In genomic region chr19:2549701-2550191, GRCh38 we compare ENCODE assay signal across 9 cellular contexts.
A peak's percentile ranks its signal among the peaks of the same experiment; 100 is the strongest.
DNase-seq lines count a peak whose midpoint lies in the region; ATAC-seq and TF ChIP-seq lines count a peak whose summit lies in the region.
"Had no signal": no experiment of that assay in that cellular context is flagged by ENCODE, and none has a peak within 500 bp of the region (broad histone marks: within the 10 kb centered on the region; RNA-seq: fewer than 3 reads in every experiment).

No MANE protein-coding gene starts in this region.

- no peaks in the 10 kb centered on the region for H3K27me3 Mint-ChIP-seq in activated T-cell treated with anti-CD3 and anti-CD28 coated beads, Interleukin-2, amount 50 U/mL, for 4 hours (ENCODE audit: low read depth)

- no peaks in the 10 kb centered on the region for H3K36me3 Mint-ChIP-seq in activated T-cell treated with anti-CD3 and anti-CD28 coated beads, Interleukin-2, amount 50 U/mL, for 4 hours (ENCODE audit: insufficient read depth)

- peak overlapping the region in 58 of 59 donors; percentile 66 to 100 (median 92) for H3K27ac ChIP-seq in dorsolateral prefrontal cortex

- POLR2A ChIA-PET in AG04449 (lab: Yijun Ruan, JAX), result interaction anchor here (3.1 kb wide), 1 partner anchor 73 kb away, joined by 20 read pairs; the partner anchor contains the start of gene GADD45B

- no peak overlapping the region for H3K4me3 Mint-ChIP-seq in activated T-cell treated with anti-CD3 and anti-CD28 coated beads, Interleukin-2, amount 50 U/mL, for 4 hours

- TF ChIP-seq CTCF in AG04449 (IDR thresholded peaks at IDR 0.05; ENCODE audit: insufficient read depth, low read length, missing control alignments), result no peak
- peak in 5 of 56 donors; percentile 8 to 18 (median 13) for TF ChIP-seq CTCF in dorsolateral prefrontal cortex (IDR thresholded peaks at IDR 0.05 in 54 of 56, conservative IDR thresholded peaks at IDR 0.05 in 2 of 56; ENCODE audit: low read depth in 1 of 56, partially characterized antibody in 56 of 56)

- intact Hi-C loops in dorsolateral prefrontal cortex (cut with DNase I), result loop anchor here in 1 of 2 donors (1.0 kb wide), 1 partner anchor 30 kb away; no protein-coding TSS in a partner anchor

- H3K4me1 Mint-ChIP-seq in activated T-cell treated with anti-CD3 and anti-CD28 coated beads, Interleukin-2, amount 50 U/mL, for 4 hours (ENCODE audit: low read depth), result peaks cover 14% of the 10 kb centered on the region

- H3K4me3 ChIP-seq in AG04449 (ENCODE audit: low read depth, low read length), result no peak overlapping the region
- peak overlapping the region in 2 of 59 donors; percentile 10 to 35 for H3K4me3 ChIP-seq in dorsolateral prefrontal cortex

- no peak for ATAC-seq in GM19452 (IDR thresholded peaks at IDR 0.05; ENCODE audit: unreplicated experiment)
- ATAC-seq in activated T-cell treated with anti-CD3 and anti-CD28 coated beads, Interleukin-2, amount 50 U/mL, for 4 hours, result no peak

- peak; percentile 72 for DNase-seq in AG04449 (ENCODE audit: low read depth, low spot score)
- peak; percentile 61 for DNase-seq in NOMO-1 treated with DMSO at 0.1 percent for 48 hours (lab: John Stamatoyannopoulos, UW; ENCODE audit: unreplicated experiment)
- DNase-seq in dorsolateral prefrontal cortex, result peak in 9 of 10 donors; percentile 73 to 91 (median 84)
- peak; percentile 88 for DNase-seq in myocyte (ENCODE audit: low read depth)
- no peak for DNase-seq in DMS79 treated with DMSO at 0.1 percent for 48 hours (lab: John Stamatoyannopoulos, UW)
- no peak for DNase-seq in NCI-H2107 treated with DMSO at 0.1 percent for 48 hours (lab: John Stamatoyannopoulos, UW; ENCODE audit: unreplicated experiment)
- no peak for DNase-seq in activated T-cell treated with anti-CD3 and anti-CD28 coated beads, Interleukin-2, amount 50 U/mL, for 4 hours
- DNase-seq: DND-41 had no signal

- no peaks in the 10 kb centered on the region for H3K9me3 Mint-ChIP-seq in activated T-cell treated with anti-CD3 and anti-CD28 coated beads, Interleukin-2, amount 50 U/mL, for 4 hours

- CTCF ChIA-PET in AG04449 (lab: Yijun Ruan, JAX), result interaction anchor here (3.4 kb wide), 1 partner anchor 8 kb away, joined by 14 read pairs; no protein-coding TSS in a partner anchor

- no peaks in the 10 kb centered on the region for H3K27me3 ChIP-seq in dorsolateral prefrontal cortex

Comparison
In these comparisons a context has a peak if more than half of its experiments do, and no peak if none do; other contexts are left out.
1. DNase-seq: peak in AG04449 (single experiment), NOMO-1 treated with DMSO at 0.1 percent for 48 hours (single experiment), dorsolateral prefrontal cortex (9 of 10) and myocyte (single experiment); none in DMS79 treated with DMSO at 0.1 percent for 48 hours (single experiment), NCI-H2107 treated with DMSO at 0.1 percent for 48 hours (single experiment) and activated T-cell treated with anti-CD3 and anti-CD28 coated beads, Interleukin-2, amount 50 U/mL, for 4 hours (single experiment).